In the genomic region with DNA sequence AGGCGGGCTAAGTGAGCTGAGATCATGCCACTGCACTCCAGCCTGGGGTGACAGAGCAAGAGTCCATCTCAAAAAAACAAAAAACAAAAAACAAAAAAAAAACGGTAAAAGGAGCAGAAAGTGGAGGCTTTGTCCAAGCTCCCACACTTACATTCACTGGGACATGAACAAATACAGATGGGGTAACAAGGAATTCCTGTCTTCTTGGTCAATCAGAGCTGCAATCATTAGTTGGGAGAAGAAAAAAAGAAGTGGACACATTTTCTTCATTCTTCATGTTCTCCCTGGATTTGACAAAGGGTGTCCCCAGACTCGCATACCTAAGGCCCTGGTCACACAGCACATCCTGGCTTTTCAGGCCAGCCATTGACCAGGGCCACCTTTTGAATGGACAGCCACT, we compare ENCODE assay signal across 24 cellular contexts.
"Had no signal": no experiment of that assay in that cellular context is flagged by ENCODE, and none has a peak within 500 bp of the region (broad histone marks: within the 10 kb centered on the region; RNA-seq: fewer than 3 reads in every experiment).

No MANE protein-coding gene starts in this region.

- H3K4me1 ChIP-seq: spleen, tibial artery, upper lobe of right lung had no signal

- H2AFZ ChIP-seq: hepatocyte had no signal

- ATAC-seq: mucosa of descending colon; naive thymus-derived CD4-positive, alpha-beta T cell; natural killer cell treated with Interleukin-12 subunit alpha and Interleukin-12 subunit beta and Interleukin-15 and Interleukin-18, amount 100 ng/mL, for 72 hours; sciatic nerve; stimulated activated effector memory CD8-positive, alpha-beta T cell treated with anti-CD3 and anti-CD28 coated beads, Interleukin-12 subunit alpha, Interleukin-12 subunit beta, amount 100 ng/mL, for 72 hours; upper lobe of right lung had no signal

- H3K4me1 Mint-ChIP-seq: naive thymus-derived CD4-positive, alpha-beta T cell; stimulated activated effector memory CD8-positive, alpha-beta T cell treated with anti-CD3 and anti-CD28 coated beads, Interleukin-12 subunit alpha, Interleukin-12 subunit beta, amount 100 ng/mL, for 72 hours had no signal

- H3K27ac Mint-ChIP-seq: naive thymus-derived CD4-positive, alpha-beta T cell; natural killer cell treated with Interleukin-12 subunit alpha and Interleukin-12 subunit beta and Interleukin-15 and Interleukin-18, amount 100 ng/mL, for 72 hours; progenitor cell of endocrine pancreas; stimulated activated effector memory CD8-positive, alpha-beta T cell treated with anti-CD3 and anti-CD28 coated beads, Interleukin-12 subunit alpha, Interleukin-12 subunit beta, amount 100 ng/mL, for 72 hours; stimulated activated naive CD8-positive, alpha-beta T cell treated with anti-CD3 and anti-CD28 coated beads, Interleukin-15, Interleukin-2, amounts not matched to agents 100 ng/mL and 50 ng/mL, for 24 hours had no signal

- H3K36me3 ChIP-seq: left ventricle myocardium inferior, ovary, right atrium auricular region, spleen, suprapubic skin, thoracic aorta, tibial artery, upper lobe of right lung had no signal

- H3K4me2 ChIP-seq: hepatocyte had no signal

- H3K27me3 ChIP-seq: hepatocyte, ovary, right atrium auricular region, spleen, suprapubic skin, tibial artery, upper lobe of right lung had no signal

- H3K9me3 ChIP-seq: left ventricle myocardium inferior, mucosa of descending colon, ovary, right atrium auricular region, spleen, suprapubic skin, thoracic aorta, tibial artery, upper lobe of right lung had no signal

- H3K79me2 ChIP-seq: hepatocyte had no signal

- H3K27me3 Mint-ChIP-seq: progenitor cell of endocrine pancreas had no signal

- H3K4me3 Mint-ChIP-seq: naive thymus-derived CD4-positive, alpha-beta T cell; natural killer cell treated with Interleukin-12 subunit alpha and Interleukin-12 subunit beta and Interleukin-15 and Interleukin-18, amount 100 ng/mL, for 72 hours; stimulated activated effector memory CD8-positive, alpha-beta T cell treated with anti-CD3 and anti-CD28 coated beads, Interleukin-12 subunit alpha, Interleukin-12 subunit beta, amount 100 ng/mL, for 72 hours; stimulated activated naive CD8-positive, alpha-beta T cell treated with anti-CD3 and anti-CD28 coated beads, Interleukin-15, Interleukin-2, amounts not matched to agents 100 ng/mL and 50 ng/mL, for 24 hours had no signal

- FAIRE-seq: small intestine, urothelium cell line had no signal

- H3K36me3 Mint-ChIP-seq: naive thymus-derived CD4-positive, alpha-beta T cell; natural killer cell treated with Interleukin-12 subunit alpha and Interleukin-12 subunit beta and Interleukin-15 and Interleukin-18, amount 100 ng/mL, for 72 hours; stimulated activated effector memory CD8-positive, alpha-beta T cell treated with anti-CD3 and anti-CD28 coated beads, Interleukin-12 subunit alpha, Interleukin-12 subunit beta, amount 100 ng/mL, for 72 hours had no signal

- H3K27ac ChIP-seq: hepatocyte, left ventricle myocardium inferior, ovary, right atrium auricular region, spleen, suprapubic skin, thoracic aorta, tibial artery, upper lobe of right lung had no signal

- H3K4me3 ChIP-seq: hepatocyte, left ventricle myocardium inferior, lung, mucosa of descending colon, ovary, right atrium auricular region, spleen, suprapubic skin, thoracic aorta, tibial artery, upper lobe of right lung had no signal

- DNase-seq: islet precursor cell; left ventricle myocardium inferior; midbrain; mucosa of descending colon; naive thymus-derived CD4-positive, alpha-beta T cell; ovary; small intestine; spleen; stimulated activated CD4-positive, alpha-beta T cell treated with anti-CD3 and anti-CD28 coated beads, Interleukin-4, amount 100 ng/mL, for 24 hours; stimulated activated naive CD4-positive, alpha-beta T cell; tibial artery; trophoblast cell; upper lobe of right lung had no signal

- H3K9me3 Mint-ChIP-seq: naive thymus-derived CD4-positive, alpha-beta T cell; natural killer cell treated with Interleukin-12 subunit alpha and Interleukin-12 subunit beta and Interleukin-15 and Interleukin-18, amount 100 ng/mL, for 72 hours; stimulated activated effector memory CD8-positive, alpha-beta T cell treated with anti-CD3 and anti-CD28 coated beads, Interleukin-12 subunit alpha, Interleukin-12 subunit beta, amount 100 ng/mL, for 72 hours; stimulated activated naive CD8-positive, alpha-beta T cell treated with anti-CD3 and anti-CD28 coated beads, Interleukin-15, Interleukin-2, amounts not matched to agents 100 ng/mL and 50 ng/mL, for 24 hours had no signal
